ENCODE assay signal across 15 cellular contexts in the genomic region with DNA sequence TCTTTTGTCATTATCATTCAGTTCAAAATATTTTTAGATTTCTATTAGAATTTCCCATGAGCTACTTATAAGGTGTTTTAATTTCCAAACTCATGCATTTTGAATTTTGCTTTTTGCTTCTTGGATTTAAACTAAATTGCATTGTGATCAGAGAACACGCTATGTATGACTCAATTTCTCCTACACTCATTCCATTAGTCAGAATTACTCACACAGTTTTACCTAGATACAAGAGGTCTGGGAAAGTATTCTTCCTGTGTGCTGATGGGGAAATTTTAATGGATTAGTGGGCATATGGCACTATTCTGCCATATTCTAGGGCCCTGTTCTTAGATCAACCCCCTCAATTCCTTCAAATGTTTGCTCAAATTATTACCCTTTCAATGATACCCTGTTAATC. TPM values are rescaled to one million over a fixed set of nuclear protein-coding genes. Genes with fewer than 3 reads are reported as not detected.
DNase-seq lines count a peak whose midpoint lies in the region; ATAC-seq and TF ChIP-seq lines count a peak whose summit lies in the region.
"Had no signal": no experiment of that assay in that cellular context is flagged by ENCODE, and none has a peak within 500 bp of the region (broad histone marks: within the 10 kb centered on the region; RNA-seq: fewer than 3 reads in every experiment).

No MANE protein-coding gene starts in this region.

- CTCF ChIA-PET in SK-N-SH (lab: Yijun Ruan, JAX) = no interaction called here

- TF ChIP-seq CTCF in SK-N-SH (IDR thresholded peaks at IDR 0.05) = no peak

- H3K56ac ChIP-seq in mesendoderm (ENCODE audit: low read length) = no peak overlapping the region

- no peak overlapping the region for H3K9ac ChIP-seq in SK-N-SH
- no peak overlapping the region for H3K9ac ChIP-seq in mesendoderm (ENCODE audit: low read length)
- H3K9ac ChIP-seq in Karpas-422 (ENCODE audit: low read length) = no peak overlapping the region

- peak in 1 of 2 experiments; percentile 38; a peak in 1 of 4 replicates for TF ChIP-seq EP300 in SK-N-SH (IDR thresholded peaks at IDR 0.05; ENCODE audit: borderline replicate concordance in 1 of 2, low read depth in 1 of 2, low read length in 1 of 2)

- H4K20me1 ChIP-seq in SK-N-SH (ENCODE audit: insufficient read depth) = no peaks in the 10 kb centered on the region
- H4K20me1 ChIP-seq in Karpas-422 (ENCODE audit: insufficient read depth, low read depth, low read length) = no peaks in the 10 kb centered on the region

- WGBS in SK-N-SH (ENCODE audit: low lambda C conversion rate) = 4% methylated on average over 1 of the region's 1 CpG
- no CpG with 5 or more reads among the region's 1 CpG for WGBS in mesendoderm (ENCODE audit: extremely low coverage, insufficient coverage, low lambda C conversion rate)

- no peak overlapping the region for H2BK15ac ChIP-seq in mesendoderm (replicated peaks; ENCODE audit: low read depth)

- peak overlapping the region in 1 of 2 experiments; percentile 41; a peak in 2 of 4 replicates for H3K27ac ChIP-seq in SK-N-SH (ENCODE audit: low read depth in 2 of 2, low read length in 1 of 2)
- no peak overlapping the region for H3K27ac ChIP-seq in mesendoderm (ENCODE audit: low read depth, low read length)
- no peak overlapping the region for H3K27ac ChIP-seq in Karpas-422 (ENCODE audit: low read length)
- H3K27ac ChIP-seq: cardiac muscle cell had no signal

- no peak overlapping the region for H3K4ac ChIP-seq in mesendoderm (ENCODE audit: low read depth, low read length)

- H3K9me2 ChIP-seq in SK-N-SH (peaks cover 4% of the 10 kb centered on the region; the same call in 1 of the 2 replicates), Karpas-422 (replicated peaks; ENCODE audit: insufficient read depth, low read length) (no peaks in the 10 kb centered on the region)

- no peak overlapping the region for H2BK120ac ChIP-seq in mesendoderm (ENCODE audit: low read depth, low read length)

- POLR2A ChIA-PET in SK-N-SH (lab: Yijun Ruan, JAX) = no interaction called here

- H3K36me3 ChIP-seq in SK-N-SH (replicated peaks in 1 of 2; ENCODE audit: control insufficient read depth in 1 of 2, insufficient read depth in 2 of 2, low read length in 1 of 2) (no peaks in the 10 kb centered on the region), mesendoderm (ENCODE audit: control insufficient read depth, insufficient read depth, low read length) (no peaks in the 10 kb centered on the region), Karpas-422 (ENCODE audit: insufficient read depth, low read length) (no peaks in the 10 kb centered on the region)
- H3K36me3 ChIP-seq: cardiac muscle cell had no signal

- H2AFZ ChIP-seq in SK-N-SH (ENCODE audit: low read depth) (no peak overlapping the region), Karpas-422 (ENCODE audit: low read length) (no peak overlapping the region)

- H3K79me2 ChIP-seq in SK-N-SH (ENCODE audit: insufficient read depth) (no peaks in the 10 kb centered on the region), mesendoderm (ENCODE audit: control insufficient read depth, insufficient read depth, low read length) (no peaks in the 10 kb centered on the region), Karpas-422 (ENCODE audit: low read length) (no peaks in the 10 kb centered on the region)

- H3K79me1 ChIP-seq in mesendoderm (ENCODE audit: low read length) = no peaks in the 10 kb centered on the region

- no peak overlapping the region for H4K8ac ChIP-seq in mesendoderm (ENCODE audit: low read depth, low read length)

- H2AK5ac ChIP-seq in mesendoderm (ENCODE audit: low read length) = no peak overlapping the region

- no peak for TF ChIP-seq RAD21 in SK-N-SH (IDR thresholded peaks at IDR 0.05; ENCODE audit: low read length)

- H3K4me3 ChIP-seq in SK-N-SH (ENCODE audit: low read depth in 2 of 2, low read length in 1 of 2) (no peak overlapping the region), mesendoderm (ENCODE audit: low read length) (no peak overlapping the region), Karpas-422 (ENCODE audit: low read length) (no peak overlapping the region)
- H3K4me3 ChIP-seq: cardiac muscle cell had no signal

- DNase-seq in SK-N-SH (no peak), amniotic stem cell (lab: John Stamatoyannopoulos, UW) (peak; percentile 67), fibroblast of the conjunctiva (ENCODE audit: low read depth) (peak; percentile 54), stromal cell of bone marrow (ENCODE audit: low read depth) (peak; percentile 80), mesendoderm (no peak), Karpas-422 (no peak), COR-L47 (lab: John Stamatoyannopoulos, UW) (no peak)
- DNase-seq: 8988T; activated CD4-positive, alpha-beta T cell treated with anti-CD3 and anti-CD28 coated beads for 48 hours; activated T-cell treated with anti-CD3 and anti-CD28 coated beads, Interleukin-2, amount 50 U/mL, for 72 hours; NCI-H146; NCI-H69; stimulated activated CD4-positive, alpha-beta T cell treated with anti-CD3 and anti-CD28 coated beads, Interleukin-15, amount 100 ng/mL, for 24 hours had no signal

- no peaks in the 10 kb centered on the region for H3K9me3 ChIP-seq in SK-N-SH
- no peaks in the 10 kb centered on the region for H3K9me3 ChIP-seq in Karpas-422 (ENCODE audit: low read length)

- H3K18ac ChIP-seq in mesendoderm (ENCODE audit: low read length) = no peak overlapping the region

- no peak overlapping the region for H3K23ac ChIP-seq in mesendoderm (ENCODE audit: low read length)

- H3F3A ChIP-seq in SK-N-SH (replicated peaks; ENCODE audit: insufficient read depth) = peaks cover 14% of the 10 kb centered on the region

- H3K4me2 ChIP-seq in SK-N-SH (no peak overlapping the region), mesendoderm (ENCODE audit: low read length) (no peak overlapping the region), Karpas-422 (ENCODE audit: low read depth, low read length, poor library complexity, severe bottlenecking) (no peak overlapping the region)

- no peaks in the 10 kb centered on the region for H3K4me1 ChIP-seq in SK-N-SH (ENCODE audit: control insufficient read depth in 1 of 2, insufficient read depth in 2 of 2, low read depth in 1 of 2, low read length in 1 of 2)
- no peaks in the 10 kb centered on the region for H3K4me1 ChIP-seq in mesendoderm (ENCODE audit: control insufficient read depth, low read depth, low read length)
- no peaks in the 10 kb centered on the region for H3K4me1 ChIP-seq in Karpas-422 (ENCODE audit: low read length)

- no peak overlapping the region for H4K5ac ChIP-seq in mesendoderm (ENCODE audit: low read length)

- no peak overlapping the region for H2BK5ac ChIP-seq in mesendoderm (ENCODE audit: low read length)

- no peaks in the 10 kb centered on the region for H3K27me3 ChIP-seq in SK-N-SH (ENCODE audit: insufficient read depth)
- H3K27me3 ChIP-seq in mesendoderm (ENCODE audit: insufficient read depth, low read length, poor library complexity) = no peaks in the 10 kb centered on the region
- no peaks in the 10 kb centered on the region for H3K27me3 ChIP-seq in Karpas-422 (ENCODE audit: low read length)
- H3K27me3 ChIP-seq: cardiac muscle cell had no signal

- no peak for ATAC-seq in SK-N-SH treated with all-trans-retinoic acid at 6 μM for 48 hours
- ATAC-seq: activated T-cell treated with anti-CD3 and anti-CD28 coated beads, Interleukin-2, amount 50 U/mL, for 72 hours had no signal

TF ChIP-seq in SK-N-SH, 30 proteins besides CTCF, POLR2A, EP300 and RAD21 (continues in another document):
- TF ChIP-seq, protein P1, sequence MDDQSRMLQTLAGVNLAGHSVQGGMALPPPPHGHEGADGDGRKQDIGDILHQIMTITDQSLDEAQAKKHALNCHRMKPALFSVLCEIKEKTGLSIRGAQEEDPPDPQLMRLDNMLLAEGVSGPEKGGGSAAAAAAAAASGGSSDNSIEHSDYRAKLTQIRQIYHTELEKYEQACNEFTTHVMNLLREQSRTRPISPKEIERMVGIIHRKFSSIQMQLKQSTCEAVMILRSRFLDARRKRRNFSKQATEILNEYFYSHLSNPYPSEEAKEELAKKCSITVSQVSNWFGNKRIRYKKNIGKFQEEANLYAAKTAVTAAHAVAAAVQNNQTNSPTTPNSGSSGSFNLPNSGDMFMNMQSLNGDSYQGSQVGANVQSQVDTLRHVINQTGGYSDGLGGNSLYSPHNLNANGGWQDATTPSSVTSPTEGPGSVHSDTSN (IDR thresholded peaks at IDR 0.05) = peak; percentile 32; the same call in 1 of the 2 replicates
- TF ChIP-seq EZH2phosphoT487 (IDR thresholded peaks at IDR 0.05; ENCODE audit: borderline replicate concordance, low read depth) (no peak), TCF12 (IDR thresholded peaks at IDR 0.05) (peak; percentile 50; the same call in 1 of the 2 replicates), FOSL2 (IDR thresholded peaks at IDR 0.05; ENCODE audit: borderline replicate concordance, low read depth) (peak; percentile 89), JUND (IDR thresholded peaks at IDR 0.05) (peak; percentile 64), POLR2AphosphoS5 (IDR thresholded peaks at IDR 0.05; ENCODE audit: low read depth, low read length) (no peak), GABPA (IDR thresholded peaks at IDR 0.05; ENCODE audit: low read depth) (no peak)

TF ChIP-seq in SK-N-SH treated with all-trans-retinoic acid at 6 μM for 48 hours, 23 proteins besides CTCF, POLR2A, EP300 and RAD21:
- TF ChIP-seq ZC3H10 (CRISPR knock-in tag; IDR thresholded peaks at IDR 0.05) = no peak
- no peak for TF ChIP-seq ZFP3 (CRISPR knock-in tag; IDR thresholded peaks at IDR 0.05)
- TF ChIP-seq CSRNP3 (CRISPR knock-in tag; IDR thresholded peaks at IDR 0.05) = no peak
- no peak for TF ChIP-seq TOX (CRISPR knock-in tag; IDR thresholded peaks at IDR 0.05; ENCODE audit: borderline replicate concordance)

RNA-seq across cellular contexts. Expression of gene BMP5, which starts 49.9 kb away (rescaled TPM):
- polyA plus RNA-seq in SK-N-SH (2012; rRNA removed) = 0.05 TPM in 2 replicates
- 0.04 TPM in 2 replicates for polyA plus RNA-seq in SK-N-SH (2012; cell fraction: cytosol; rRNA removed)
- not detected in 2 replicates for polyA plus RNA-seq in SK-N-SH (2012; cell fraction: nucleus; rRNA removed)
- polyA plus RNA-seq in mesendoderm (2013, experiment 1 of 2) = 0.01 TPM
- 0.04 TPM for polyA plus RNA-seq in mesendoderm (2013, experiment 2 of 2)
- not detected in 2 replicates for total RNA-seq in Karpas-422 (2014; rRNA removed; shearing (Covaris generic); ENCODE audit: low replicate concordance)
- total RNA-seq: activated T-cell treated with anti-CD3 and anti-CD28 coated beads, Interleukin-2, amount 50 U/mL, for 72 hours had no signal

Comparison
In these comparisons a context has a peak if more than half of its experiments do, and no peak if none do; other contexts are left out.
1. DNase-seq: peak in amniotic stem cell (single experiment), fibroblast of the conjunctiva (single experiment) and stromal cell of bone marrow (single experiment); none in SK-N-SH (single experiment), mesendoderm (single experiment), Karpas-422 (single experiment) and COR-L47 (single experiment).